ENCODE assay signal across 7 cellular contexts in genomic region chr1:154870117-154870571, GRCh38.
A peak's percentile ranks its signal among the peaks of the same experiment; 100 is the strongest.
DNase-seq lines count a peak whose midpoint lies in the region; ATAC-seq and TF ChIP-seq lines count a peak whose summit lies in the region.

Gene KCNN3 (minus strand): TSS chr1:154870281. CDS start chr1:154869964, 317 bp downstream.

- TF ChIP-seq CTCF in VCaP (conservative IDR thresholded peaks at IDR 0.05): no peak

- H3K27ac ChIP-seq in VCaP (peak within 1 kb of the TSS; percentile 13; the same call in 1 of the 2 replicates), caudate nucleus (ENCODE audit: low read depth, low read length) (peak within 1 kb of the TSS; percentile 74)

- DNase-seq in NCI-H2107 treated with DMSO at 0.1 percent for 48 hours (lab: John Stamatoyannopoulos, UW; ENCODE audit: unreplicated experiment) (peak; percentile 93), caudate nucleus (lab: John Stamatoyannopoulos, UW) (peak in 60 of 61 donors; percentile 64 to 98 (median 91)), iris pigment epithelial cell (ENCODE audit: low read depth) (peak; percentile 91)
- peak; percentile 62 to 72 for DNase-seq in stimulated activated CD4-positive, alpha-beta T cell treated with anti-CD3 and anti-CD28 coated beads, Interleukin-12 subunit alpha, Interleukin-12 subunit beta, amount 100 ng/mL, for 24 hours (ENCODE audit: low read depth in 2 of 2)

- ATAC-seq in GM18858 (IDR thresholded peaks at IDR 0.05; ENCODE audit: unreplicated experiment) (peak; percentile 72), HG03060 (IDR thresholded peaks at IDR 0.05; ENCODE audit: low read depth, unreplicated experiment) (peak; percentile 81)

Comparison
In these comparisons a context has a peak if more than half of its experiments do, and no peak if none do; other contexts are left out.
1. Peak in every context shown above with its lines: DNase-seq, ATAC-seq and H3K27ac ChIP-seq.